ENCODE assay signal across 10 cellular contexts in the genomic region with DNA sequence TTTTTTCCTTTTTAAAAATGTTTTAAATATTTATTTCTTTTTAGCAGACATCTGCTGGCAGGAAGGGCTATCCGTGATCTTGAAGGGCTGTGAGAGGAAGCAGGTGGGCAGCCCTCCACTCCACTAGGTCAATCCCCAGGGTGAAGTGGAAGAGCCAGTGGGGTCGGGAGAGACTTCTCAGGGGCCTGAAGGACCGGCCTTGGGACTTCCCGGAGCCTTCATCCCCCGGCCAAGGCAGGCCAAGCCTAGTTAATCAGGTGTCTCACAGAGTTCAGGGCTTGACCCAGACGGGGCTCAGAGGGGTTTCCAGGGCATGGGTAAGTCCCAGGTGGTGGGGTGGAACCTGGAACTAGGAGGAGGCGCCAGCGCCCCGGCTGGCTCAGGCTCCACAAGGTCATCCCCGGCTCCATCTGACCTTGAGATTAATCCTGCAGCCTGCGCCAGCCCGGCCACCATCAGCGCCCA. TPM values are rescaled to one million over a fixed set of nuclear protein-coding genes. Genes with fewer than 3 reads are reported as not detected.
DNase-seq lines count a peak whose midpoint lies in the region; TF ChIP-seq lines count a peak whose summit lies in the region.
"Had no signal": no experiment of that assay in that cellular context is flagged by ENCODE, and none has a peak within 500 bp of the region (broad histone marks: within the 10 kb centered on the region; RNA-seq: fewer than 3 reads in every experiment).

No MANE protein-coding gene starts in this region.

- H3K27me3 Mint-ChIP-seq in neural crest cell (ENCODE audit: low read depth): no peaks in the 10 kb centered on the region

- H3K27me3 ChIP-seq in BE2C (no peaks in the 10 kb centered on the region; the same call in 1 of the 2 replicates), H7 (ENCODE audit: control insufficient read depth, insufficient read depth, low read length) (peaks cover 3% of the 10 kb centered on the region; the same call in 1 of the 2 replicates)
- H3K27me3 ChIP-seq: right lobe of liver had no signal

- peaks cover 3% of the 10 kb centered on the region; the same call in 1 of the 2 replicates for H3K4me1 ChIP-seq in BE2C

- H3K36me3 ChIP-seq in BE2C (no peaks in the 10 kb centered on the region; the same call in 1 of the 2 replicates), H7 (replicated peaks; ENCODE audit: control insufficient read depth, insufficient read depth, low read length) (no peaks in the 10 kb centered on the region)

- no peaks in the 10 kb centered on the region for H3K9me3 Mint-ChIP-seq in neural crest cell

- H3K4me3 ChIP-seq in BE2C (ENCODE audit: low read depth, low read length): peak overlapping the region; percentile 40
- no peak overlapping the region for H3K4me3 ChIP-seq in H7 (ENCODE audit: insufficient read depth, low read depth, low read length)
- H3K4me3 ChIP-seq in astrocyte of the spinal cord (ENCODE audit: low read depth, low read length): no peak overlapping the region

- peaks cover 23% of the 10 kb centered on the region for H3K4me1 Mint-ChIP-seq in neural crest cell

- no peak overlapping the region for H3K4me3 Mint-ChIP-seq in neural crest cell

- H3K9me3 ChIP-seq in BE2C: no peaks in the 10 kb centered on the region
- H3K9me3 ChIP-seq: right lobe of liver had no signal

- H3K36me3 Mint-ChIP-seq in neural crest cell (ENCODE audit: low read depth): no peaks in the 10 kb centered on the region

- TF ChIP-seq CTCF in BE2C (IDR thresholded peaks at IDR 0.05; ENCODE audit: low read depth, low read length) (no peak), astrocyte of the spinal cord (IDR thresholded peaks at IDR 0.05; ENCODE audit: low read depth, low read length) (no peak), neural crest cell (conservative IDR thresholded peaks at IDR 0.05) (peak; percentile 7)

- in situ Hi-C loops in astrocyte of the spinal cord (cut with HindIII; ENCODE audit: low sequenced_read_pairs): no loop called here

- no peak for DNase-seq in BE2C
- peak; percentile 69 for DNase-seq in H7
- DNase-seq in astrocyte of the spinal cord (ENCODE audit: low read depth, low spot score): peak; percentile 9
- DNase-seq in neural crest cell (ENCODE audit: low read depth, low spot score): no peak
- DNase-seq in RKO (ENCODE audit: low spot score): no peak
- no peak for DNase-seq in GM19238 (ENCODE audit: insufficient read length, low spot score)
- no peak for DNase-seq in RPMI8226
- DNase-seq in SKM-1 (lab: John Stamatoyannopoulos, UW; ENCODE audit: unreplicated experiment): no peak

- no peak overlapping the region for H3K27ac Mint-ChIP-seq in neural crest cell (ENCODE audit: unreplicated experiment)

RNA-seq across cellular contexts. Expression of a gene that starts 44.3 kb away (rescaled TPM):
- 3.7 TPM for polyA plus RNA-seq in BE2C (2012; ENCODE audit: insufficient read depth, insufficient read length, low read depth)
- total RNA-seq in H7 (2014; rRNA removed; shearing (Covaris generic)): 205 and 262 TPM in 2 replicates
- 64.2 and 65.8 TPM in 2 replicates for total RNA-seq in neural crest cell
- total RNA-seq: activated CD8-positive, alpha-beta memory T cell treated with anti-CD3 and anti-CD28 coated beads for 36 hours had no signal

RNA-seq across cellular contexts. Expression of a gene that starts 52.9 kb away (rescaled TPM):
- polyA plus RNA-seq in BE2C (2012; ENCODE audit: insufficient read depth, insufficient read length, low read depth): 41.5 TPM
- total RNA-seq in H7 (2014; rRNA removed; shearing (Covaris generic)): 1.4 and 1.6 TPM in 2 replicates
- 1.1 and 1.3 TPM in 2 replicates for total RNA-seq in neural crest cell

Comparison
In these comparisons a context has a peak if more than half of its experiments do, and no peak if none do; other contexts are left out.
1. DNase-seq: peak in H7 (single experiment) and astrocyte of the spinal cord (single experiment); none in BE2C (single experiment), neural crest cell (single experiment), RKO (single experiment), GM19238 (single experiment), RPMI8226 (single experiment) and SKM-1 (single experiment).